39 cellular contexts compared by ENCODE assay signal in genomic region chr12:106886921-106887320, GRCh38.
"Had no signal": no experiment of that assay in that cellular context is flagged by ENCODE, and none has a peak within 500 bp of the region (broad histone marks: within the 10 kb centered on the region; RNA-seq: fewer than 3 reads in every experiment).

No MANE protein-coding gene starts in this region.

- H3K9me3 Mint-ChIP-seq: activated naive CD4-positive, alpha-beta T cell treated with anti-CD3 and anti-CD28 coated beads for 36 hours; activated naive CD4-positive, alpha-beta T cell treated with anti-CD3 and anti-CD28 coated beads, Interleukin-2, amount 10 ng/mL, durations not matched to agents 7 days and 5 days; activated naive CD4-positive, alpha-beta T cell treated with anti-CD3 and anti-CD28 coated beads, Interleukin-2, amount 50 U/mL, for 24 hours; activated naive CD4-positive, alpha-beta T cell treated with anti-CD3 and anti-CD28 coated beads, Interleukin-2, amount 50 U/mL, for 72 hours; activated naive CD8-positive, alpha-beta T cell treated with anti-CD3 and anti-CD28 coated beads for 36 hours; activated naive CD8-positive, alpha-beta T cell treated with anti-CD3 and anti-CD28 coated beads, Interleukin-2, amount 10 ng/mL, durations not matched to agents 7 days and 5 days; activated naive CD8-positive, alpha-beta T cell treated with anti-CD3 and anti-CD28 coated beads, Interleukin-2, amount 50 U/mL, for 24 hours; activated T-cell treated with anti-CD3 and anti-CD28 coated beads, Interleukin-2, amount 50 U/mL, for 24 hours; activated T-cell treated with anti-CD3 and anti-CD28 coated beads, Interleukin-2, amount 50 U/mL, for 4 hours; activated T-cell treated with anti-CD3 and anti-CD28 coated beads, Interleukin-2, amount 50 U/mL, for 72 hours; activated T-helper 1 cell treated with anti-CD3 and anti-CD28 coated beads, Interleukin-12 subunit alpha, Interleukin-12 subunit beta, Interleukin-2, Interleukin-4 antibody, amounts not matched to agents 30 ng/mL and 10 ng/mL and 1 ng/mL, durations not matched to agents 14 hours and 24 hours and 36 hours; activated T-helper 17 cell treated with anti-CD3 and anti-CD28 coated beads, Interleukin-2, amount 50 U/mL, for 72 hours; activated T-helper 2 cell treated with anti-CD3 and anti-CD28 coated beads, Interferon-gamma antibody, Interleukin-2, Interleukin-4, amounts not matched to agents 10 μg/mL and 5 μg/mL and 100 μg/mL, durations not matched to agents 14 hours and 24 hours and 36 hours; brain; central memory CD8-positive, alpha-beta T cell had no signal

- H3K27ac ChIP-seq: adrenal gland, ascending aorta, body of pancreas, brain microvascular endothelial cell, breast epithelium, cardiac muscle cell had no signal

- H3K4me1 Mint-ChIP-seq: activated naive CD4-positive, alpha-beta T cell treated with anti-CD3 and anti-CD28 coated beads, Interleukin-2, amount 10 ng/mL, durations not matched to agents 7 days and 5 days; activated naive CD4-positive, alpha-beta T cell treated with anti-CD3 and anti-CD28 coated beads, Interleukin-2, amount 50 U/mL, for 24 hours; activated naive CD8-positive, alpha-beta T cell treated with anti-CD3 and anti-CD28 coated beads for 36 hours; activated naive CD8-positive, alpha-beta T cell treated with anti-CD3 and anti-CD28 coated beads, Interleukin-2, amount 10 ng/mL, durations not matched to agents 7 days and 5 days; activated naive CD8-positive, alpha-beta T cell treated with anti-CD3 and anti-CD28 coated beads, Interleukin-2, amount 50 U/mL, for 24 hours; activated T-helper 17 cell treated with anti-CD3 and anti-CD28 coated beads, Interleukin-2, amount 50 U/mL, for 72 hours; central memory CD8-positive, alpha-beta T cell had no signal

- ATAC-seq: activated naive CD8-positive, alpha-beta T cell treated with anti-CD3 and anti-CD28 coated beads, Interleukin-2, amount 50 U/mL, for 24 hours; activated T-cell treated with anti-CD3 and anti-CD28 coated beads, Interleukin-2, amount 50 U/mL, for 4 hours; activated T-helper 17 cell treated with anti-CD3 and anti-CD28 coated beads, Interleukin-2, amount 50 U/mL, for 72 hours; body of pancreas had no signal

- H3K27me3 ChIP-seq: adrenal gland, ascending aorta, body of pancreas, brain microvascular endothelial cell, breast epithelium, cardiac muscle cell had no signal

- DNase-seq: activated effector memory CD4-positive, alpha-beta T cell treated with anti-CD3 and anti-CD28 coated beads, Interleukin-2, amount 50 U/mL, for 16 hours; activated effector memory CD4-positive, alpha-beta T cell treated with Interleukin-2 at 50 U/mL for 16 hours; activated gamma-delta T cell; activated gamma-delta T cell treated with Interleukin-2 at 50 U/mL for 16 hours; activated naive CD4-positive, alpha-beta T cell; activated naive CD4-positive, alpha-beta T cell treated with anti-CD3 and anti-CD28 coated beads for 36 hours; activated naive CD4-positive, alpha-beta T cell treated with anti-CD3 and anti-CD28 coated beads, Interleukin-2, amount 10 ng/mL, durations not matched to agents 7 days and 5 days; activated naive CD4-positive, alpha-beta T cell treated with anti-CD3 and anti-CD28 coated beads, Interleukin-2, amount 50 U/mL, for 16 hours; activated naive CD4-positive, alpha-beta T cell treated with Interleukin-2 at 50 U/mL for 16 hours; activated naive CD8-positive, alpha-beta T cell treated with anti-CD3 and anti-CD28 coated beads for 36 hours; activated naive CD8-positive, alpha-beta T cell treated with anti-CD3 and anti-CD28 coated beads, Interleukin-2, amount 10 ng/mL, durations not matched to agents 7 days and 5 days; activated naive CD8-positive, alpha-beta T cell treated with anti-CD3 and anti-CD28 coated beads, Interleukin-2, amount 50 U/mL, for 24 hours; activated T-cell treated with anti-CD3 and anti-CD28 coated beads, Interleukin-2, amount 50 U/mL, for 24 hours; activated T-cell treated with anti-CD3 and anti-CD28 coated beads, Interleukin-2, amount 50 U/mL, for 4 hours; activated T-cell treated with anti-CD3 and anti-CD28 coated beads, Interleukin-2, amount 50 U/mL, for 48 hours; activated T-cell treated with anti-CD3 and anti-CD28 coated beads, Interleukin-2, amount 50 U/mL, for 72 hours; adrenal gland; amniotic stem cell; amygdala; anterior cingulate cortex; aorta; body of pancreas; brain microvascular endothelial cell; caudate nucleus; central memory CD4-positive, alpha-beta T cell; cerebellar nuclear complex had no signal

- H3K36me3 ChIP-seq: breast epithelium had no signal

- H3K36me3 Mint-ChIP-seq: activated naive CD4-positive, alpha-beta T cell treated with anti-CD3 and anti-CD28 coated beads, Interleukin-2, amount 50 U/mL, for 72 hours had no signal

- H3K27me3 Mint-ChIP-seq: activated naive CD4-positive, alpha-beta T cell treated with anti-CD3 and anti-CD28 coated beads, Interleukin-2, amount 10 ng/mL, durations not matched to agents 7 days and 5 days; activated naive CD4-positive, alpha-beta T cell treated with anti-CD3 and anti-CD28 coated beads, Interleukin-2, amount 50 U/mL, for 24 hours; activated naive CD8-positive, alpha-beta T cell; activated naive CD8-positive, alpha-beta T cell treated with anti-CD3 and anti-CD28 coated beads for 36 hours; activated naive CD8-positive, alpha-beta T cell treated with anti-CD3 and anti-CD28 coated beads, Interleukin-2, amount 10 ng/mL, durations not matched to agents 7 days and 5 days; activated T-cell treated with anti-CD3 and anti-CD28 coated beads, Interleukin-2, amount 50 U/mL, for 24 hours; activated T-helper 17 cell treated with anti-CD3 and anti-CD28 coated beads, Interleukin-2, amount 50 U/mL, for 72 hours; brain; central memory CD8-positive, alpha-beta T cell had no signal

- H3K4me3 Mint-ChIP-seq: activated naive CD4-positive, alpha-beta T cell treated with anti-CD3 and anti-CD28 coated beads for 36 hours; activated naive CD4-positive, alpha-beta T cell treated with anti-CD3 and anti-CD28 coated beads, Interleukin-2, amount 10 ng/mL, durations not matched to agents 7 days and 5 days; activated naive CD4-positive, alpha-beta T cell treated with anti-CD3 and anti-CD28 coated beads, Interleukin-2, amount 50 U/mL, for 24 hours; activated naive CD8-positive, alpha-beta T cell; activated naive CD8-positive, alpha-beta T cell treated with anti-CD3 and anti-CD28 coated beads for 36 hours; activated naive CD8-positive, alpha-beta T cell treated with anti-CD3 and anti-CD28 coated beads, Interleukin-2, amount 10 ng/mL, durations not matched to agents 7 days and 5 days; activated naive CD8-positive, alpha-beta T cell treated with anti-CD3 and anti-CD28 coated beads, Interleukin-2, amount 50 U/mL, for 24 hours; activated T-cell treated with anti-CD3 and anti-CD28 coated beads, Interleukin-2, amount 50 U/mL, for 24 hours; activated T-cell treated with anti-CD3 and anti-CD28 coated beads, Interleukin-2, amount 50 U/mL, for 4 hours; activated T-cell treated with anti-CD3 and anti-CD28 coated beads, Interleukin-2, amount 50 U/mL, for 72 hours; activated T-helper 1 cell treated with anti-CD3 and anti-CD28 coated beads, Interleukin-12 subunit alpha, Interleukin-12 subunit beta, Interleukin-2, Interleukin-4 antibody, amounts not matched to agents 30 ng/mL and 10 ng/mL and 1 ng/mL, durations not matched to agents 14 hours and 24 hours and 36 hours; activated T-helper 17 cell treated with anti-CD3 and anti-CD28 coated beads, Interleukin-2, amount 50 U/mL, for 72 hours; brain; central memory CD8-positive, alpha-beta T cell had no signal

- H3K4me3 ChIP-seq: adrenal gland, ascending aorta, body of pancreas, breast epithelium, cardiac muscle cell had no signal

- H3K27ac Mint-ChIP-seq: activated naive CD4-positive, alpha-beta T cell treated with anti-CD3 and anti-CD28 coated beads for 36 hours; activated naive CD4-positive, alpha-beta T cell treated with anti-CD3 and anti-CD28 coated beads, Interleukin-2, amount 10 ng/mL, durations not matched to agents 7 days and 5 days; activated naive CD4-positive, alpha-beta T cell treated with anti-CD3 and anti-CD28 coated beads, Interleukin-2, amount 50 U/mL, for 72 hours; activated naive CD8-positive, alpha-beta T cell; activated naive CD8-positive, alpha-beta T cell treated with anti-CD3 and anti-CD28 coated beads for 36 hours; activated naive CD8-positive, alpha-beta T cell treated with anti-CD3 and anti-CD28 coated beads, Interleukin-2, amount 10 ng/mL, durations not matched to agents 7 days and 5 days; activated naive CD8-positive, alpha-beta T cell treated with anti-CD3 and anti-CD28 coated beads, Interleukin-2, amount 50 U/mL, for 24 hours; activated T-cell treated with anti-CD3 and anti-CD28 coated beads, Interleukin-2, amount 50 U/mL, for 24 hours; activated T-helper 1 cell treated with anti-CD3 and anti-CD28 coated beads, Interleukin-12 subunit alpha, Interleukin-12 subunit beta, Interleukin-2, Interleukin-4 antibody, amounts not matched to agents 30 ng/mL and 10 ng/mL and 1 ng/mL, durations not matched to agents 14 hours and 24 hours and 36 hours; activated T-helper 17 cell treated with anti-CD3 and anti-CD28 coated beads, Interleukin-2, amount 50 U/mL, for 72 hours; activated T-helper 2 cell treated with anti-CD3 and anti-CD28 coated beads, Interferon-gamma antibody, Interleukin-2, Interleukin-4, amounts not matched to agents 10 μg/mL and 5 μg/mL and 100 μg/mL, durations not matched to agents 14 hours and 24 hours and 36 hours; brain had no signal

- H3K4me1 ChIP-seq: adrenal gland, ascending aorta, body of pancreas, breast epithelium had no signal

- H3K9me3 ChIP-seq: adrenal gland, ascending aorta, body of pancreas, breast epithelium had no signal

- FAIRE-seq: astrocyte, bronchial epithelial cell had no signal
